8 cellular contexts compared by ENCODE assay signal in the genomic region with DNA sequence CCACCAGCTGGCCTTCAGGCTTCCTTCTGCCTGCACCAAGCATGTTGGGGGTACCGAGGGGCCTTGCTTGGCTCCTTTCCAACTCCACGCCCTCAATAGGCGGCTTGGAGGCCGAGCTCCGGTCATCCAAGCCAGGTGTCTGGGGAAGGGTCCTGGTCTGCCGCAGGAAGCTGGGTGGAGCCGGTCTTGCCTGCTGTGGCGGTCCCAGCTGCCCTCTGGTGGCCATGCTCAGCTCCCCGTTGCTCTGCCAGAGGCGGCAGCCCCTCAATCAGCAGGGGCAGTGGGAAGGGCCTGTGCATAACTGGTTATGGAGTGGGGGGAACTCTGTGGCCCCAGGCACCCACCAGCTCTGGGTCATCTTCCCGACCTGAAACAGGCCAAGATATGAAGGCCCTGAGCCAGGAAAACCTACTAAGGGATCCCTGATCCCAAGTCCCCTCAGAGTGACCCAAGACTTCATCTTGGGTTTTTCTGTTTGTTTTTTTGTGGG. TPM values are rescaled to one million over a fixed set of nuclear protein-coding genes. Genes with fewer than 3 reads are reported as not detected.
DNase-seq lines count a peak whose midpoint lies in the region; ATAC-seq, FAIRE-seq and TF ChIP-seq lines count a peak whose summit lies in the region.

No MANE protein-coding gene starts in this region.

- H3K36me3 Mint-ChIP-seq in progenitor cell of endocrine pancreas (ENCODE audit: insufficient read depth) = no peaks in the 10 kb centered on the region

- POLR2A ChIA-PET in BJ (lab: Charles Lee) = no interaction called here

- H3K4me3 Mint-ChIP-seq in progenitor cell of endocrine pancreas (ENCODE audit: low read depth) = no peak overlapping the region

- TF ChIP-seq POLR2A in GM12891 (IDR thresholded peaks at IDR 0.05; ENCODE audit: low read depth, low read length) = no peak

- H3K9me3 Mint-ChIP-seq in progenitor cell of endocrine pancreas (ENCODE audit: low read depth) = no peaks in the 10 kb centered on the region

- no peaks in the 10 kb centered on the region for H3K36me3 ChIP-seq in BJ (ENCODE audit: control insufficient read depth, insufficient read depth, low read length)

- FAIRE-seq in GM12891 (lab: Jason Lieb, UNC) = no peak

- peaks cover 30% of the 10 kb centered on the region for H3K27me3 Mint-ChIP-seq in progenitor cell of endocrine pancreas

- ATAC-seq in GM18858 (IDR thresholded peaks at IDR 0.05; ENCODE audit: unreplicated experiment) = no peak

- H3K27me3 ChIP-seq in BJ (ENCODE audit: control insufficient read depth, insufficient read depth, low read length) = peaks cover 5% of the 10 kb centered on the region

- H3K27ac Mint-ChIP-seq in progenitor cell of endocrine pancreas = no peak overlapping the region

- CTCF ChIA-PET in BJ (lab: Yijun Ruan, JAX) = interaction anchor here (0.7 to 6.3 kb wide), 20 partner anchors 9 to 334 kb away, joined by 3 to 97 read pairs (median 5); no protein-coding TSS in a partner anchor

- DNase-seq in BJ (ENCODE audit: low read depth) = no peak
- DNase-seq in HFF-Myc (ENCODE audit: extremely low read depth, low read depth) = no peak
- peak; percentile 17 for DNase-seq in activated CD4-positive, alpha-beta T cell treated with anti-CD3 and anti-CD28 coated beads, Interleukin-2, amount 50 U/mL, for 1 hour
- DNase-seq in foreskin fibroblast = peak in 1 of 2 donors; percentile 69
- peak; percentile 78 for DNase-seq in progenitor cell of endocrine pancreas (ENCODE audit: low spot score, unreplicated experiment)
- no peak for DNase-seq in HPDE6-E6E7 (ENCODE audit: extremely low spot score)
- no peak for DNase-seq in GM12891 (ENCODE audit: insufficient read length, low spot score)

- peak; percentile 81 for TF ChIP-seq CTCF in BJ (IDR thresholded peaks at IDR 0.05; ENCODE audit: insufficient read depth, low read depth, low read length)
- peak; percentile 83 for TF ChIP-seq CTCF in HFF-Myc (IDR thresholded peaks at IDR 0.05; ENCODE audit: low read depth, low read length, missing control alignments)
- TF ChIP-seq CTCF in foreskin fibroblast (IDR thresholded peaks at IDR 0.05; ENCODE audit: low read depth, low read length) = peak; percentile 71
- peak; percentile 85 for TF ChIP-seq CTCF in progenitor cell of endocrine pancreas (IDR thresholded peaks at IDR 0.05; ENCODE audit: unreplicated experiment)

- H3K4me1 Mint-ChIP-seq in progenitor cell of endocrine pancreas (ENCODE audit: low read depth) = peaks cover 2% of the 10 kb centered on the region

- H3K4me3 ChIP-seq in BJ (ENCODE audit: low read depth, low read length) (no peak overlapping the region), HFF-Myc (replicated peaks; ENCODE audit: low read depth, low read length) (no peak overlapping the region), foreskin fibroblast (ENCODE audit: low read depth in 1 of 2, low read length in 2 of 2) (no peak overlapping the region)

TF ChIP-seq in GM12891, 5 proteins besides CTCF, POLR2A, EP300 and RAD21:
- TF ChIP-seq PAX5 (IDR thresholded peaks at IDR 0.05; ENCODE audit: insufficient read depth, low read length, severe bottlenecking) (no peak), TAF1 (IDR thresholded peaks at IDR 0.05; ENCODE audit: low read depth, low read length) (no peak), POLR2AphosphoS5 (IDR thresholded peaks at IDR 0.05; ENCODE audit: low read depth, low read length) (no peak), SPI1 (IDR thresholded peaks at IDR 0.05; ENCODE audit: low read depth, low read length) (no peak), POU2F2 (IDR thresholded peaks at IDR 0.05; ENCODE audit: low read depth, low read length) (no peak)

RNA-seq across cellular contexts. Expression of gene ARVCF, which starts 3.2 kb away (rescaled TPM):
- 2.5 and 3.8 TPM in 2 replicates for polyA plus RNA-seq in BJ (2011; rRNA removed)
- 2.9 and 4.7 TPM in 2 replicates for polyA minus RNA-seq in BJ (2011; rRNA and poly(A)+ RNA removed)
- total RNA-seq in progenitor cell of endocrine pancreas = 95.3 and 101 TPM in 2 replicates
- polyA plus RNA-seq in GM12891 (2012; ENCODE audit: low read depth, missing spikeins) = 0.37 TPM

RNA-seq across cellular contexts. Expression of gene TANGO2, which starts 7.5 kb away (rescaled TPM):
- polyA plus RNA-seq in BJ (2011; rRNA removed) = 33.4 and 51.7 TPM in 2 replicates
- polyA minus RNA-seq in BJ (2011; rRNA and poly(A)+ RNA removed) = 32.4 and 55.5 TPM in 2 replicates
- 19.9 and 21.8 TPM in 2 replicates for total RNA-seq in progenitor cell of endocrine pancreas
- polyA plus RNA-seq in GM12891 (2012; ENCODE audit: low read depth, missing spikeins) = 11.5 TPM

Comparison
In these comparisons a context has a peak if more than half of its experiments do, and no peak if none do; other contexts are left out.
1. DNase-seq: peak in activated CD4-positive, alpha-beta T cell treated with anti-CD3 and anti-CD28 coated beads, Interleukin-2, amount 50 U/mL, for 1 hour (single experiment) and progenitor cell of endocrine pancreas (single experiment); none in BJ (single experiment), HFF-Myc (single experiment), HPDE6-E6E7 (single experiment) and GM12891 (single experiment).
2. Peak in every context shown above with its lines, with median percentiles within 50 percentile points of each other: CTCF ChIP-seq.